8 cellular contexts compared by ENCODE assay signal in genomic region chr2:134918518-134919359, GRCh38. TPM values are rescaled to one million over a fixed set of nuclear protein-coding genes. Genes with fewer than 3 reads are reported as not detected.
DNase-seq lines count a peak whose midpoint lies in the region; TF ChIP-seq lines count a peak whose summit lies in the region.

Gene CCNT2, plus strand, starts transcription at chr2:134918822. Its CDS starts 33 bp downstream, at chr2:134918855.

- in situ Hi-C loops in HAP-1 (cut with MboI; ENCODE audit: low sequenced_read_pairs) = no loop called here

- H3K36me3 Mint-ChIP-seq in nephron (ENCODE audit: low read depth) = peaks cover 4% of the 10 kb centered on the region
- H3K36me3 Mint-ChIP-seq in stimulated activated naive CD8-positive, alpha-beta T cell treated with anti-CD3 and anti-CD28 coated beads, Interleukin-15, Interleukin-2, amounts not matched to agents 100 ng/mL and 50 ng/mL, for 24 hours (ENCODE audit: low read depth) = peaks cover 34% of the 10 kb centered on the region

- H3K9me3 Mint-ChIP-seq in nephron = peaks cover 10% of the 10 kb centered on the region
- no peaks in the 10 kb centered on the region for H3K9me3 Mint-ChIP-seq in stimulated activated naive CD8-positive, alpha-beta T cell treated with anti-CD3 and anti-CD28 coated beads, Interleukin-15, Interleukin-2, amounts not matched to agents 100 ng/mL and 50 ng/mL, for 24 hours

- peak within 1 kb of the TSS; percentile 95 for H3K27ac ChIP-seq in MM.1S (ENCODE audit: low read length)

- TF ChIP-seq CTCF in MM.1S (IDR thresholded peaks at IDR 0.05; ENCODE audit: low read length) = no peak
- no peak for TF ChIP-seq CTCF in fibroblast of the aortic adventitia (IDR thresholded peaks at IDR 0.05; ENCODE audit: insufficient read depth, low read length)
- no peak for TF ChIP-seq CTCF in nephron (IDR thresholded peaks at IDR 0.05; ENCODE audit: unreplicated experiment in 3 of 3)

- H3K4me2 ChIP-seq in MM.1S (ENCODE audit: low read depth, low read length) = peak within 1 kb of the TSS; percentile 59

- H3K36me3 ChIP-seq in HAP-1 (replicated peaks) (no peaks in the 10 kb centered on the region), MM.1S (replicated peaks; ENCODE audit: insufficient read depth, low read length) (no peaks in the 10 kb centered on the region; the same call in 1 of the 2 replicates)

- H3K79me2 ChIP-seq in MM.1S (ENCODE audit: low read length) = peaks cover 59% of the 10 kb centered on the region

- no peaks in the 10 kb centered on the region for H3K27me3 Mint-ChIP-seq in nephron (ENCODE audit: low read depth)
- no peaks in the 10 kb centered on the region for H3K27me3 Mint-ChIP-seq in stimulated activated naive CD8-positive, alpha-beta T cell treated with anti-CD3 and anti-CD28 coated beads, Interleukin-15, Interleukin-2, amounts not matched to agents 100 ng/mL and 50 ng/mL, for 24 hours

- H3K9me3 ChIP-seq in HAP-1 (no peaks in the 10 kb centered on the region), MM.1S (replicated peaks; ENCODE audit: insufficient read depth, low read length) (no peaks in the 10 kb centered on the region)

- H3K27me3 ChIP-seq in HAP-1 (ENCODE audit: low read depth) (no peaks in the 10 kb centered on the region), MM.1S (replicated peaks; ENCODE audit: insufficient read depth, low read length) (no peaks in the 10 kb centered on the region)

- peak within 1 kb of the TSS; percentile 89 to 99 (median 98) for H3K27ac Mint-ChIP-seq in nephron
- peak within 1 kb of the TSS; percentile 97 for H3K27ac Mint-ChIP-seq in stimulated activated naive CD8-positive, alpha-beta T cell treated with anti-CD3 and anti-CD28 coated beads, Interleukin-15, Interleukin-2, amounts not matched to agents 100 ng/mL and 50 ng/mL, for 24 hours

- H4K20me1 ChIP-seq in MM.1S (ENCODE audit: insufficient read depth, low read length) = peaks cover 24% of the 10 kb centered on the region

- peak within 1 kb of the TSS; percentile 94 for H3K4me3 ChIP-seq in HAP-1
- H3K4me3 ChIP-seq in MM.1S (ENCODE audit: low read length) = peak within 1 kb of the TSS; percentile 98
- H3K4me3 ChIP-seq in fibroblast of the aortic adventitia (ENCODE audit: low read depth, low read length) = peak within 1 kb of the TSS; percentile 91

- peak; percentile 99 for DNase-seq in ELR (ENCODE audit: low read depth)
- peak; percentile 98 to 99 for DNase-seq in HAP-1 (ENCODE audit: low spot score in 2 of 2)
- DNase-seq in MM.1S = peak; percentile 99
- peak; percentile 96 for DNase-seq in SIG-M5 (lab: John Stamatoyannopoulos, UW)
- DNase-seq in activated gamma-delta T cell (lab: John Stamatoyannopoulos, UW) = peak; percentile 100
- peak; percentile 99 for DNase-seq in fibroblast of the aortic adventitia (ENCODE audit: low read depth)

- H3K9ac ChIP-seq in MM.1S (ENCODE audit: low read length) = peak within 1 kb of the TSS; percentile 98

- H3K4me1 Mint-ChIP-seq in nephron = peaks cover 21% of the 10 kb centered on the region
- H3K4me1 Mint-ChIP-seq in stimulated activated naive CD8-positive, alpha-beta T cell treated with anti-CD3 and anti-CD28 coated beads, Interleukin-15, Interleukin-2, amounts not matched to agents 100 ng/mL and 50 ng/mL, for 24 hours (ENCODE audit: low read depth) = peaks cover 54% of the 10 kb centered on the region

- peak within 1 kb of the TSS; percentile 79 for H2AFZ ChIP-seq in MM.1S (ENCODE audit: low read length)

- H3K4me3 Mint-ChIP-seq in nephron = peak within 1 kb of the TSS; percentile 88 to 92 (median 89)
- H3K4me3 Mint-ChIP-seq in stimulated activated naive CD8-positive, alpha-beta T cell treated with anti-CD3 and anti-CD28 coated beads, Interleukin-15, Interleukin-2, amounts not matched to agents 100 ng/mL and 50 ng/mL, for 24 hours = peak within 1 kb of the TSS; percentile 98

- no peaks in the 10 kb centered on the region for H3K9me2 ChIP-seq in MM.1S (replicated peaks; ENCODE audit: insufficient read depth, low read length)

- H3K4me1 ChIP-seq in HAP-1 = peaks cover 21% of the 10 kb centered on the region
- peaks cover 16% of the 10 kb centered on the region for H3K4me1 ChIP-seq in MM.1S (ENCODE audit: low read length)

- peaks cover 21% of the 10 kb centered on the region for H3F3A ChIP-seq in MM.1S (ENCODE audit: insufficient read depth, low read length)

RNA-seq across cellular contexts. Expression of gene CCNT2, which starts in this region (rescaled TPM):
- total RNA-seq in fibroblast of the aortic adventitia (ENCODE audit: low replicate concordance) = 18.1 and 25.8 TPM in 2 replicates

Comparison
In these comparisons a context has a peak if more than half of its experiments do, and no peak if none do; other contexts are left out.
1. Peak in every context shown above with its lines: DNase-seq, H3K4me3 ChIP-seq and H3K27ac ChIP-seq.